ENCODE assay signal across 14 cellular contexts in genomic region chr11:35014352-35014751, GRCh38.
A peak's percentile ranks its signal among the peaks of the same experiment; 100 is the strongest.
DNase-seq lines count a peak whose midpoint lies in the region; ATAC-seq, FAIRE-seq and TF ChIP-seq lines count a peak whose summit lies in the region.
"Had no signal": no experiment of that assay in that cellular context is flagged by ENCODE, and none has a peak within 500 bp of the region (broad histone marks: within the 10 kb centered on the region; RNA-seq: fewer than 3 reads in every experiment).

No MANE protein-coding gene starts in this region.

- TF ChIP-seq EP300 in A549 (IDR thresholded peaks at IDR 0.05), result no peak

- no peaks in the 10 kb centered on the region for H3K79me2 ChIP-seq in OCI-LY7 (ENCODE audit: insufficient read depth, low read depth, low read length)

- H3K4me3 ChIP-seq in A549 (no peak overlapping the region), OCI-LY7 (ENCODE audit: low read depth, low read length, poor library complexity, severe bottlenecking) (no peak overlapping the region)

- FAIRE-seq in A549 (lab: Jason Lieb, UNC), result no peak

- CTCF ChIA-PET in A549 (lab: Yijun Ruan, JAX), result no interaction called here
- CTCF ChIA-PET in OCI-LY7 (lab: Charles Lee; ENCODE audit: unreplicated experiment), result no interaction called here

- no peaks in the 10 kb centered on the region for H3K9me2 ChIP-seq in OCI-LY7 (ENCODE audit: insufficient read depth, low read length)

- peak overlapping the region; percentile 72 for H3K27ac Mint-ChIP-seq in activated T-helper 2 cell treated with anti-CD3 and anti-CD28 coated beads, Interferon-gamma antibody, Interleukin-2, Interleukin-4, amounts not matched to agents 10 μg/mL and 5 μg/mL and 100 μg/mL, durations not matched to agents 14 hours and 24 hours and 36 hours

- no peak for DNase-seq in A549 (ENCODE audit: low read depth in 1 of 2, low spot score in 1 of 2)
- DNase-seq in GM04504 (ENCODE audit: low read depth), result peak; percentile 90
- DNase-seq in activated T-helper 2 cell treated with anti-CD3 and anti-CD28 coated beads, Interferon-gamma antibody, Interleukin-2, Interleukin-4, amounts not matched to agents 10 μg/mL and 5 μg/mL and 100 μg/mL, durations not matched to agents 14 hours and 24 hours and 36 hours (ENCODE audit: low spot score), result no peak
- DNase-seq in hepatic stellate cell (ENCODE audit: low spot score), result peak; percentile 63
- no peak for DNase-seq in A172 (ENCODE audit: low spot score)
- no peak for DNase-seq in OCI-LY7 (ENCODE audit: low spot score)
- no peak for DNase-seq in NCI-H1417 treated with DMSO at 0.1 percent for 48 hours (lab: John Stamatoyannopoulos, UW)
- no peak for DNase-seq in NCI-H82 treated with DMSO at 0.1 percent for 48 hours (lab: John Stamatoyannopoulos, UW; ENCODE audit: unreplicated experiment)
- DNase-seq: anterior cingulate cortex; C1 segment of cervical spinal cord; mammary epithelial cell; NCI-H2081 treated with DMSO at 0.1 percent for 48 hours; stimulated activated CD8-positive, alpha-beta memory T cell treated with anti-CD3 and anti-CD28 coated beads, Interleukin-4, amount 100 ng/mL, for 48 hours had no signal

- no peak overlapping the region for H3K4me3 Mint-ChIP-seq in activated T-helper 2 cell treated with anti-CD3 and anti-CD28 coated beads, Interferon-gamma antibody, Interleukin-2, Interleukin-4, amounts not matched to agents 10 μg/mL and 5 μg/mL and 100 μg/mL, durations not matched to agents 14 hours and 24 hours and 36 hours (ENCODE audit: low read depth)

- TF ChIP-seq CTCF in A549 (IDR thresholded peaks at IDR 0.05) (no peak), OCI-LY7 (conservative IDR thresholded peaks at IDR 0.05; ENCODE audit: low read length) (no peak)

- H3K4me2 ChIP-seq in A549 (peak overlapping the region; percentile 18; the same call in 2 of the 3 replicates), OCI-LY7 (ENCODE audit: low read length) (no peak overlapping the region)

- WGBS in A549 (ENCODE audit: missing lambda C conversion rate), result 43% methylated on average over 2 of the region's 2 CpGs

- no peaks in the 10 kb centered on the region for H4K20me1 ChIP-seq in OCI-LY7 (ENCODE audit: insufficient read depth, low read length)

- peaks cover 19% of the 10 kb centered on the region for H3K27me3 Mint-ChIP-seq in activated T-helper 2 cell treated with anti-CD3 and anti-CD28 coated beads, Interferon-gamma antibody, Interleukin-2, Interleukin-4, amounts not matched to agents 10 μg/mL and 5 μg/mL and 100 μg/mL, durations not matched to agents 14 hours and 24 hours and 36 hours (ENCODE audit: low read depth)

- H3K9me3 Mint-ChIP-seq in activated T-helper 2 cell treated with anti-CD3 and anti-CD28 coated beads, Interferon-gamma antibody, Interleukin-2, Interleukin-4, amounts not matched to agents 10 μg/mL and 5 μg/mL and 100 μg/mL, durations not matched to agents 14 hours and 24 hours and 36 hours, result no peaks in the 10 kb centered on the region

- no peak overlapping the region for H2AFZ ChIP-seq in OCI-LY7 (ENCODE audit: low read length)

- no peak for TF ChIP-seq RAD21 in A549 (conservative IDR thresholded peaks at IDR 0.05 in 1 of 2, IDR thresholded peaks at IDR 0.05 in 1 of 2)

- H3K4me1 ChIP-seq in A549, result peaks cover 50% of the 10 kb centered on the region
- H3K4me1 ChIP-seq in OCI-LY7 (ENCODE audit: insufficient read depth, low read length, poor library complexity, severe bottlenecking), result no peaks in the 10 kb centered on the region

- POLR2A ChIA-PET in A549 (lab: Yijun Ruan, JAX) (no interaction called here), OCI-LY7 (lab: Charles Lee) (interaction anchor here (0.6 to 0.7 kb wide), 2 partner anchors 209 to 1216 kb away, joined by 3 to 5 read pairs; no protein-coding TSS in a partner anchor)

- no peaks in the 10 kb centered on the region for H3K36me3 ChIP-seq in OCI-LY7 (ENCODE audit: insufficient read depth, low read length)

- H3K4me1 Mint-ChIP-seq in activated T-helper 2 cell treated with anti-CD3 and anti-CD28 coated beads, Interferon-gamma antibody, Interleukin-2, Interleukin-4, amounts not matched to agents 10 μg/mL and 5 μg/mL and 100 μg/mL, durations not matched to agents 14 hours and 24 hours and 36 hours (ENCODE audit: low read depth), result peaks cover 51% of the 10 kb centered on the region

- intact Hi-C loops in activated T-helper 2 cell treated with anti-CD3 and anti-CD28 coated beads, Interferon-gamma antibody, Interleukin-2, Interleukin-4, amounts not matched to agents 10 μg/mL and 5 μg/mL and 100 μg/mL, durations not matched to agents 14 hours and 24 hours and 36 hours (cut with micrococcal nuclease), result no loop called here
- intact Hi-C loops in OCI-LY7 (cut with micrococcal nuclease; ENCODE audit: unreplicated experiment), result no loop called here

- H3K36me3 Mint-ChIP-seq in activated T-helper 2 cell treated with anti-CD3 and anti-CD28 coated beads, Interferon-gamma antibody, Interleukin-2, Interleukin-4, amounts not matched to agents 10 μg/mL and 5 μg/mL and 100 μg/mL, durations not matched to agents 14 hours and 24 hours and 36 hours (ENCODE audit: low read depth), result no peaks in the 10 kb centered on the region

- H3K27ac ChIP-seq in A549, result peak overlapping the region; percentile 90 to 94; a peak in 3 of 6 replicates
- no peak overlapping the region for H3K27ac ChIP-seq in OCI-LY7 (ENCODE audit: low read depth, low read length, poor library complexity, severe bottlenecking)
- H3K27ac ChIP-seq: RWPE1 had no signal

- H3K9me3 ChIP-seq in A549, result no peaks in the 10 kb centered on the region
- no peaks in the 10 kb centered on the region for H3K9me3 ChIP-seq in OCI-LY7 (ENCODE audit: low read length)

- TF ChIP-seq POLR2A in A549 (IDR thresholded peaks at IDR 0.05; ENCODE audit: low read length), result no peak

- ATAC-seq in A549, result no peak

- BruUV-seq in OCI-LY7 (replicated peaks; lab: Mats Ljungman, UMichigan), result no TSS peak

TF ChIP-seq in A549, 52 proteins besides CTCF, POLR2A, EP300 and RAD21:
- TF ChIP-seq CEBPB (IDR thresholded peaks at IDR 0.05), result no peak
- no peak for TF ChIP-seq CBX8 (IDR thresholded peaks at IDR 0.05)
- no peak for TF ChIP-seq HDAC2 (IDR thresholded peaks at IDR 0.05)

Comparison
In these comparisons a context has a peak if more than half of its experiments do, and no peak if none do; other contexts are left out.
1. DNase-seq: peak in GM04504 (single experiment) and hepatic stellate cell (single experiment); none in A549 (0 of 2), activated T-helper 2 cell treated with anti-CD3 and anti-CD28 coated beads, Interferon-gamma antibody, Interleukin-2, Interleukin-4, amounts not matched to agents 10 μg/mL and 5 μg/mL and 100 μg/mL, durations not matched to agents 14 hours and 24 hours and 36 hours (single experiment), A172 (single experiment), OCI-LY7 (single experiment), NCI-H1417 treated with DMSO at 0.1 percent for 48 hours (single experiment) and NCI-H82 treated with DMSO at 0.1 percent for 48 hours (single experiment).